ENCODE assay signal across 2 cellular contexts in genomic region chr17:81129289-81129688, GRCh38.
TF ChIP-seq lines count a peak whose summit lies in the region.

No MANE protein-coding gene starts in this region.

TF ChIP-seq in HepG2, 621 proteins besides CTCF, POLR2A, EP300 and RAD21:
- TF ChIP-seq STAG1 (CRISPR knock-in tag; IDR thresholded peaks at IDR 0.05) (peak; percentile 60), MTF1 (CRISPR knock-in tag; IDR thresholded peaks at IDR 0.05) (no peak), ARHGAP35 (CRISPR knock-in tag; IDR thresholded peaks at IDR 0.05; ENCODE audit: borderline replicate concordance) (no peak), NR2F6 (IDR thresholded peaks at IDR 0.05) (peak; percentile 38; the same call in 1 of the 2 replicates), NR2F6 (CRISPR knock-in tag; IDR thresholded peaks at IDR 0.05) (peak; percentile 41; the same call in 1 of the 2 replicates), ATF3 (CRISPR knock-in tag; IDR thresholded peaks at IDR 0.05) (no peak)
- TF ChIP-seq, protein P1, sequence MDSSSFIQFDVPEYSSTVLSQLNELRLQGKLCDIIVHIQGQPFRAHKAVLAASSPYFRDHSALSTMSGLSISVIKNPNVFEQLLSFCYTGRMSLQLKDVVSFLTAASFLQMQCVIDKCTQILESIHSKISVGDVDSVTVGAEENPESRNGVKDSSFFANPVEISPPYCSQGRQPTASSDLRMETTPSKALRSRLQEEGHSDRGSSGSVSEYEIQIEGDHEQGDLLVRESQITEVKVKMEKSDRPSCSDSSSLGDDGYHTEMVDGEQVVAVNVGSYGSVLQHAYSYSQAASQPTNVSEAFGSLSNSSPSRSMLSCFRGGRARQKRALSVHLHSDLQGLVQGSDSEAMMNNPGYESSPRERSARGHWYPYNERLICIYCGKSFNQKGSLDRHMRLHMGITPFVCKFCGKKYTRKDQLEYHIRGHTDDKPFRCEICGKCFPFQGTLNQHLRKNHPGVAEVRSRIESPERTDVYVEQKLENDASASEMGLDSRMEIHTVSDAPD (CRISPR knock-in tag; IDR thresholded peaks at IDR 0.05), result 0 out of 2 replicates have a peak, but pooled peaks have one; percentile 21
- TF ChIP-seq, protein P2, sequence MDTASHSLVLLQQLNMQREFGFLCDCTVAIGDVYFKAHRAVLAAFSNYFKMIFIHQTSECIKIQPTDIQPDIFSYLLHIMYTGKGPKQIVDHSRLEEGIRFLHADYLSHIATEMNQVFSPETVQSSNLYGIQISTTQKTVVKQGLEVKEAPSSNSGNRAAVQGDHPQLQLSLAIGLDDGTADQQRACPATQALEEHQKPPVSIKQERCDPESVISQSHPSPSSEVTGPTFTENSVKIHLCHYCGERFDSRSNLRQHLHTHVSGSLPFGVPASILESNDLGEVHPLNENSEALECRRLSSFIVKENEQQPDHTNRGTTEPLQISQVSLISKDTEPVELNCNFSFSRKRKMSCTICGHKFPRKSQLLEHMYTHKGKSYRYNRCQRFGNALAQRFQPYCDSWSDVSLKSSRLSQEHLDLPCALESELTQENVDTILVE (CRISPR knock-in tag; IDR thresholded peaks at IDR 0.05), result no peak

TF ChIP-seq in GM12878, 131 proteins besides CTCF, POLR2A, EP300 and RAD21:
- TF ChIP-seq MAX (IDR thresholded peaks at IDR 0.05; ENCODE audit: low read depth, low read length) (no peak), ZNF207 (IDR thresholded peaks at IDR 0.05; ENCODE audit: borderline replicate concordance) (no peak), MEF2A (IDR thresholded peaks at IDR 0.05; ENCODE audit: insufficient read depth, low read depth, low read length) (no peak), ASH2L (IDR thresholded peaks at IDR 0.05; ENCODE audit: borderline replicate concordance, low read depth) (no peak), CREB1 (IDR thresholded peaks at IDR 0.05; ENCODE audit: low read depth) (no peak), WRNIP1 (IDR thresholded peaks at IDR 0.05; ENCODE audit: borderline replicate concordance, low read depth, low read length) (no peak), SMAD1 (IDR thresholded peaks at IDR 0.05; ENCODE audit: low read depth, partially characterized antibody) (no peak), DPF2 (IDR thresholded peaks at IDR 0.05) (no peak), MXI1 (IDR thresholded peaks at IDR 0.05; ENCODE audit: low read depth, low read length) (no peak), NFIC (IDR thresholded peaks at IDR 0.05; ENCODE audit: low read depth, low read length) (no peak), TCF7 (IDR thresholded peaks at IDR 0.05; ENCODE audit: borderline replicate concordance) (no peak), IKZF1 (conservative IDR thresholded peaks at IDR 0.05) (no peak), ATF2 (IDR thresholded peaks at IDR 0.05; ENCODE audit: low read length) (no peak), CREM (IDR thresholded peaks at IDR 0.05; ENCODE audit: low read depth) (no peak), FOXK2 (IDR thresholded peaks at IDR 0.05) (no peak)
- TF ChIP-seq, protein P3, sequence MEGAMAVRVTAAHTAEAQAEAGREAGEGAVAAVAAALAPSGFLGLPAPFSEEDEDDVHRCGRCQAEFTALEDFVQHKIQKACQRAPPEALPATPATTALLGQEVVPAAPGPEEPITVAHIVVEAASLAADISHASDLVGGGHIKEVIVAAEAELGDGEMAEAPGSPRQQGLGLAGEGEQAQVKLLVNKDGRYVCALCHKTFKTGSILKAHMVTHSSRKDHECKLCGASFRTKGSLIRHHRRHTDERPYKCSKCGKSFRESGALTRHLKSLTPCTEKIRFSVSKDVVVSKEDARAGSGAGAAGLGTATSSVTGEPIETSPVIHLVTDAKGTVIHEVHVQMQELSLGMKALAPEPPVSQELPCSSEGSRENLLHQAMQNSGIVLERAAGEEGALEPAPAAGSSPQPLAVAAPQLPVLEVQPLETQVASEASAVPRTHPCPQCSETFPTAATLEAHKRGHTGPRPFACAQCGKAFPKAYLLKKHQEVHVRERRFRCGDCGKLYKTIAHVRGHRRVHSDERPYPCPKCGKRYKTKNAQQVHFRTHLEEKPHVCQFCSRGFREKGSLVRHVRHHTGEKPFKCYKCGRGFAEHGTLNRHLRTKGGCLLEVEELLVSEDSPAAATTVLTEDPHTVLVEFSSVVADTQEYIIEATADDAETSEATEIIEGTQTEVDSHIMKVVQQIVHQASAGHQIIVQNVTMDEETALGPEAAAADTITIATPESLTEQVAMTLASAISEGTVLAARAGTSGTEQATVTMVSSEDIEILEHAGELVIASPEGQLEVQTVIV (IDR thresholded peaks at IDR 0.05; ENCODE audit: borderline replicate concordance, partially characterized antibody), result no peak
- TF ChIP-seq, protein P4, sequence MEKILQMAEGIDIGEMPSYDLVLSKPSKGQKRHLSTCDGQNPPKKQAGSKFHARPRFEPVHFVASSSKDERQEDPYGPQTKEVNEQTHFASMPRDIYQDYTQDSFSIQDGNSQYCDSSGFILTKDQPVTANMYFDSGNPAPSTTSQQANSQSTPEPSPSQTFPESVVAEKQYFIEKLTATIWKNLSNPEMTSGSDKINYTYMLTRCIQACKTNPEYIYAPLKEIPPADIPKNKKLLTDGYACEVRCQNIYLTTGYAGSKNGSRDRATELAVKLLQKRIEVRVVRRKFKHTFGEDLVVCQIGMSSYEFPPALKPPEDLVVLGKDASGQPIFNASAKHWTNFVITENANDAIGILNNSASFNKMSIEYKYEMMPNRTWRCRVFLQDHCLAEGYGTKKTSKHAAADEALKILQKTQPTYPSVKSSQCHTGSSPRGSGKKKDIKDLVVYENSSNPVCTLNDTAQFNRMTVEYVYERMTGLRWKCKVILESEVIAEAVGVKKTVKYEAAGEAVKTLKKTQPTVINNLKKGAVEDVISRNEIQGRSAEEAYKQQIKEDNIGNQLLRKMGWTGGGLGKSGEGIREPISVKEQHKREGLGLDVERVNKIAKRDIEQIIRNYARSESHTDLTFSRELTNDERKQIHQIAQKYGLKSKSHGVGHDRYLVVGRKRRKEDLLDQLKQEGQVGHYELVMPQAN (conservative IDR thresholded peaks at IDR 0.05), result no peak
- TF ChIP-seq, protein P5, sequence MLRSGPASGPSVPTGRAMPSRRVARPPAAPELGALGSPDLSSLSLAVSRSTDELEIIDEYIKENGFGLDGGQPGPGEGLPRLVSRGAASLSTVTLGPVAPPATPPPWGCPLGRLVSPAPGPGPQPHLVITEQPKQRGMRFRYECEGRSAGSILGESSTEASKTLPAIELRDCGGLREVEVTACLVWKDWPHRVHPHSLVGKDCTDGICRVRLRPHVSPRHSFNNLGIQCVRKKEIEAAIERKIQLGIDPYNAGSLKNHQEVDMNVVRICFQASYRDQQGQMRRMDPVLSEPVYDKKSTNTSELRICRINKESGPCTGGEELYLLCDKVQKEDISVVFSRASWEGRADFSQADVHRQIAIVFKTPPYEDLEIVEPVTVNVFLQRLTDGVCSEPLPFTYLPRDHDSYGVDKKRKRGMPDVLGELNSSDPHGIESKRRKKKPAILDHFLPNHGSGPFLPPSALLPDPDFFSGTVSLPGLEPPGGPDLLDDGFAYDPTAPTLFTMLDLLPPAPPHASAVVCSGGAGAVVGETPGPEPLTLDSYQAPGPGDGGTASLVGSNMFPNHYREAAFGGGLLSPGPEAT (IDR thresholded peaks at IDR 0.05; ENCODE audit: low read depth), result no peak
TF ChIP-seq in GM12878: peak in this region for 0.
